ENCODE assay signal across 9 cellular contexts in the genomic region with DNA sequence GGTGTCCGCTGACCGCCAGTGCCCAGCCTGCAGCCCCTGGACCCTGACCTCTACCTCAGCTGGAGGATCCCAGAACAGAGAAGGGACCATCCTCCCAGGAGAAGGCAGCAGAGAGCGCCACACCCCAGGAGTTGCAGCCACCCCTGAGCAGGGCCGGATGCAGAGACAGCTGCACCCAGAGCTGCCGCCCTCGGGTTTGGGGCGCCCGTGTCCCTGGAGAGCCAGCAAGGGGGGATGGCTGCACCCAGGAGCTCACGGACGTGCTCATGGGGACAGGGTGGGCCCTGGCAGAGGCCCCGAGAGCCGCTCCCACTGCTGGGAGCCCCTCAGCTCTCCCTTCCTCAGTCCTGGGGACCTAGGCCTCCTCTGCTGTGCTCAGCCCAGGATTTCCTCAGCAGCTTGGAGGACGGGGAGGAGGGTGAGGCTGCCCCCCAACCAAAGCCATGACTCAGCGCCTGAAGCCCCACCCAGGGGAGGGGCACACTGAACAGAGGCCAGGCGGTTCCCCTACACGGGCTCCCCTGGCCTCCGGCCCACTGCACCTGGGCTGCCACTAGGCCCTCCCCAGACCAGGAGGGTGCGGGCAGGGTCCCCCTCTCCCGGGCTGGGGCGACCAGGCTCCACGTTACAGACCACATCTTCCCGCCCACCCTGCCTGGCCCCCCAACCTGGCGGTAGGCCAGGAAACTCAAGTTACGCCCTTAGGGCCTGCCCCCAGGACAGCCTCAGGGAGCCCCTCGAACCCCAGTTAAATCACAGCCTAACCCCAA. TPM values are rescaled to one million over a fixed set of nuclear protein-coding genes. Genes with fewer than 3 reads are reported as not detected.
DNase-seq lines count a peak whose midpoint lies in the region; ATAC-seq, FAIRE-seq and TF ChIP-seq lines count a peak whose summit lies in the region.
"Had no signal": no experiment of that assay in that cellular context is flagged by ENCODE, and none has a peak within 500 bp of the region (broad histone marks: within the 10 kb centered on the region; RNA-seq: fewer than 3 reads in every experiment).

No MANE protein-coding gene starts in this region.

- BruUV-seq in Calu3 (replicated peaks; lab: Mats Ljungman, UMichigan): no TSS peak

- H3K27me3 ChIP-seq in iPS-18a (ENCODE audit: control insufficient read depth, insufficient read depth, low read length): peaks cover 6% of the 10 kb centered on the region

- H3K4me1 ChIP-seq in iPS-18a (ENCODE audit: control insufficient read depth, low read depth, low read length): peaks cover 23% of the 10 kb centered on the region

- no peak overlapping the region for H3K9ac ChIP-seq in iPS-18a (ENCODE audit: low read length)

- no peak overlapping the region for H3K27ac ChIP-seq in iPS-18a (ENCODE audit: low read length)

- DNase-seq in Calu3: peak; percentile 66
- peak; percentile 68 for DNase-seq in HTR-8/SVneo (ENCODE audit: insufficient read length, low spot score)
- DNase-seq in T-helper 17 cell: peak; percentile 38 to 58 (median 48)
- DNase-seq in astrocyte of the cerebellum (ENCODE audit: low read depth): peak; percentile 6
- DNase-seq in stimulated activated CD4-positive, alpha-beta T cell treated with anti-CD3 and anti-CD28 coated beads, Interleukin-15, amount 100 ng/mL, for 1 hour (ENCODE audit: low read depth in 1 of 2, low spot score in 1 of 2): peak; percentile 51 to 55
- no peak for DNase-seq in SW 1271 (lab: John Stamatoyannopoulos, UW)

- H3K4me1 Mint-ChIP-seq in Calu3 (ENCODE audit: low read depth, unreplicated experiment): no peaks in the 10 kb centered on the region
- peaks cover 17% of the 10 kb centered on the region for H3K4me1 Mint-ChIP-seq in T-helper 17 cell

- ATAC-seq in T-helper 17 cell (peak; percentile 25), HG03139 (IDR thresholded peaks at IDR 0.05; ENCODE audit: unreplicated experiment) (no peak)

- H3K4me3 ChIP-seq in astrocyte of the cerebellum (ENCODE audit: low read depth, low read length): peak overlapping the region; percentile 74
- peak overlapping the region; percentile 37 for H3K4me3 ChIP-seq in iPS-18a (ENCODE audit: low read length)

- no peaks in the 10 kb centered on the region for H3K9me3 ChIP-seq in T-helper 17 cell (ENCODE audit: control insufficient read depth, low read length, poor library complexity, severe bottlenecking)
- H3K9me3 ChIP-seq in iPS-18a (ENCODE audit: control insufficient read depth, low read depth, low read length): no peaks in the 10 kb centered on the region

- no peaks in the 10 kb centered on the region for H3K36me3 ChIP-seq in iPS-18a (ENCODE audit: control insufficient read depth, low read depth, low read length)

- CTCF ChIA-PET in Calu3 (lab: Charles Lee): interaction anchor here (0.8 kb wide), 1 partner anchor 200 kb away, joined by 4 read pairs; no protein-coding TSS in a partner anchor

- in situ Hi-C loops in astrocyte of the cerebellum (cut with HindIII; ENCODE audit: low sequenced_read_pairs): no loop called here

- TF ChIP-seq CTCF in Calu3 (IDR thresholded peaks at IDR 0.05; ENCODE audit: unreplicated experiment) (no peak), astrocyte of the cerebellum (IDR thresholded peaks at IDR 0.05; ENCODE audit: low read depth, low read length, missing control alignments) (no peak)

- H3K27ac Mint-ChIP-seq in Calu3 (ENCODE audit: unreplicated experiment) (no peak overlapping the region), T-helper 17 cell (no peak overlapping the region)

- intact Hi-C loops in Calu3 (cut with micrococcal nuclease; ENCODE audit: unreplicated experiment): no loop called here

- no peaks in the 10 kb centered on the region for H3K9me3 Mint-ChIP-seq in Calu3 (ENCODE audit: low read depth, unreplicated experiment)
- H3K9me3 Mint-ChIP-seq: activated naive CD4-positive, alpha-beta T cell treated with anti-CD3 and anti-CD28 coated beads, Interleukin-2, amount 50 U/mL, for 72 hours had no signal

- peaks cover 49% of the 10 kb centered on the region for H3K36me3 Mint-ChIP-seq in Calu3 (ENCODE audit: insufficient read depth, unreplicated experiment)
- no peaks in the 10 kb centered on the region for H3K36me3 Mint-ChIP-seq in T-helper 17 cell (ENCODE audit: low read depth)

- FAIRE-seq in HTR-8/SVneo (lab: Jason Lieb, UNC): peak; percentile 59

- peak overlapping the region; percentile 73 for H3K4me3 Mint-ChIP-seq in Calu3 (ENCODE audit: low read depth, unreplicated experiment)
- peak overlapping the region; percentile 90 for H3K4me3 Mint-ChIP-seq in T-helper 17 cell

- no peaks in the 10 kb centered on the region for H3K27me3 Mint-ChIP-seq in Calu3 (ENCODE audit: unreplicated experiment)
- no peaks in the 10 kb centered on the region for H3K27me3 Mint-ChIP-seq in T-helper 17 cell

RNA-seq across cellular contexts. Expression of a gene that starts 2.2 kb away (rescaled TPM):
- total RNA-seq in Calu3 (2022) (41.1 and 48.3 TPM in 2 replicates), T-helper 17 cell (10 to 100 TPM; 63.5 to 66.2 TPM)

RNA-seq across cellular contexts. Expression of a gene that starts 2.9 kb away (rescaled TPM):
- total RNA-seq in Calu3 (2022): 22.7 and 24.7 TPM in 2 replicates
- total RNA-seq in T-helper 17 cell: 10 to 100 TPM; 10.6 to 14.9 TPM

RNA-seq across cellular contexts. Expression of a gene that starts 19.0 kb away (rescaled TPM):
- 110 and 117 TPM in 2 replicates for total RNA-seq in Calu3 (2022)
- 100 to 1,000 TPM; 130 to 132 TPM for total RNA-seq in T-helper 17 cell

RNA-seq across cellular contexts. Expression of a gene that starts 19.1 kb away (rescaled TPM):
- 20.1 and 23.7 TPM in 2 replicates for total RNA-seq in Calu3 (2022)
- 10 to 100 TPM; 14.3 to 15.7 TPM for total RNA-seq in T-helper 17 cell

RNA-seq across cellular contexts. Expression of a gene that starts 25.2 kb away (rescaled TPM):
- total RNA-seq in Calu3 (2022) (2.5 and 4.1 TPM in 2 replicates), T-helper 17 cell (1 to 10 TPM; 4.6 to 8.0 TPM)

Comparison
In these comparisons a context has a peak if more than half of its experiments do, and no peak if none do; other contexts are left out.
1. DNase-seq: peak in Calu3 (single experiment), HTR-8/SVneo (single experiment), T-helper 17 cell (3 of 3), astrocyte of the cerebellum (single experiment) and stimulated activated CD4-positive, alpha-beta T cell treated with anti-CD3 and anti-CD28 coated beads, Interleukin-15, amount 100 ng/mL, for 1 hour (2 of 2); none in SW 1271 (0 of 2).